Comparison of ENCODE assay signal across 12 cellular contexts in genomic region chr1:152460529-152460899, GRCh38. TPM values are rescaled to one million over a fixed set of nuclear protein-coding genes. Genes with fewer than 3 reads are reported as not detected.
DNase-seq lines count a peak whose midpoint lies in the region; ATAC-seq and TF ChIP-seq lines count a peak whose summit lies in the region.
"Had no signal": no experiment of that assay in that cellular context is flagged by ENCODE, and none has a peak within 500 bp of the region (broad histone marks: within the 10 kb centered on the region; RNA-seq: fewer than 3 reads in every experiment).

No MANE protein-coding gene starts in this region.

- peak overlapping the region; percentile 70 for H2AFZ ChIP-seq in OCI-LY3 (ENCODE audit: low read depth, low read length)
- no peak overlapping the region for H2AFZ ChIP-seq in mesenchymal stem cell (ENCODE audit: low read depth, low read length)

- H3K9me3 ChIP-seq in OCI-LY3 (ENCODE audit: insufficient read depth, low read length): no peaks in the 10 kb centered on the region
- H3K9me3 ChIP-seq in mesenchymal stem cell (ENCODE audit: control insufficient read depth, low read length): no peaks in the 10 kb centered on the region
- H3K9me3 ChIP-seq: BE2C, colonic mucosa, prostate gland had no signal

- H3K4me2 ChIP-seq in OCI-LY3 (ENCODE audit: low read length) (peak overlapping the region; percentile 83), mesenchymal stem cell (ENCODE audit: low read length, poor library complexity, severe bottlenecking) (no peak overlapping the region)

- no peaks in the 10 kb centered on the region for H3K9me3 Mint-ChIP-seq in stimulated activated naive CD8-positive, alpha-beta T cell treated with anti-CD3 and anti-CD28 coated beads, Interleukin-15, Interleukin-2, amounts not matched to agents 100 ng/mL and 50 ng/mL, for 24 hours
- H3K9me3 Mint-ChIP-seq in central memory CD8-positive, alpha-beta T cell: no peaks in the 10 kb centered on the region
- H3K9me3 Mint-ChIP-seq in stimulated activated naive CD8-positive, alpha-beta T cell treated with anti-CD3 and anti-CD28 coated beads, Interleukin-15, amount 100 ng/mL, for 72 hours: no peaks in the 10 kb centered on the region

- H3K4me3 ChIP-seq in OCI-LY3 (ENCODE audit: low read length) (peak overlapping the region; percentile 67), mesenchymal stem cell (ENCODE audit: insufficient read depth in 1 of 2, low read depth in 1 of 2, low read length in 2 of 2) (no peak overlapping the region)
- H3K4me3 ChIP-seq: colonic mucosa, prostate gland, SK-N-MC had no signal

- H4K91ac ChIP-seq in mesenchymal stem cell (ENCODE audit: low read length): no peak overlapping the region

- H3K27me3 ChIP-seq in OCI-LY3 (ENCODE audit: low read depth, low read length) (no peaks in the 10 kb centered on the region), mesenchymal stem cell (ENCODE audit: control insufficient read depth in 1 of 2, insufficient read depth in 1 of 2, low read length in 2 of 2) (peaks cover 0 to 5% of the 10 kb centered on the region in 2 experiments)
- H3K27me3 ChIP-seq: BE2C, colonic mucosa had no signal

- H3K4me3 Mint-ChIP-seq in stimulated activated naive CD8-positive, alpha-beta T cell treated with anti-CD3 and anti-CD28 coated beads, Interleukin-15, Interleukin-2, amounts not matched to agents 100 ng/mL and 50 ng/mL, for 24 hours: peak overlapping the region; percentile 68
- H3K4me3 Mint-ChIP-seq in central memory CD8-positive, alpha-beta T cell: peak overlapping the region; percentile 62
- H3K4me3 Mint-ChIP-seq in stimulated activated naive CD8-positive, alpha-beta T cell treated with anti-CD3 and anti-CD28 coated beads, Interleukin-15, amount 100 ng/mL, for 72 hours: peak overlapping the region; percentile 48 to 69

- H3K36me3 ChIP-seq in OCI-LY3 (replicated peaks; ENCODE audit: low read depth, low read length): no peaks in the 10 kb centered on the region
- H3K36me3 ChIP-seq in mesenchymal stem cell (ENCODE audit: control insufficient read depth in 1 of 2, insufficient read depth in 2 of 2, low read depth in 1 of 2, low read length in 2 of 2): no peaks in the 10 kb centered on the region
- H3K36me3 ChIP-seq: BE2C, colonic mucosa, prostate gland had no signal

- H3K23ac ChIP-seq in mesenchymal stem cell (ENCODE audit: low read length in 2 of 2): no peak overlapping the region

- peaks cover 33% of the 10 kb centered on the region for H3K4me1 Mint-ChIP-seq in stimulated activated naive CD8-positive, alpha-beta T cell treated with anti-CD3 and anti-CD28 coated beads, Interleukin-15, Interleukin-2, amounts not matched to agents 100 ng/mL and 50 ng/mL, for 24 hours (ENCODE audit: low read depth)
- peaks cover 27% of the 10 kb centered on the region for H3K4me1 Mint-ChIP-seq in central memory CD8-positive, alpha-beta T cell
- peaks cover 37% of the 10 kb centered on the region for H3K4me1 Mint-ChIP-seq in stimulated activated naive CD8-positive, alpha-beta T cell treated with anti-CD3 and anti-CD28 coated beads, Interleukin-15, amount 100 ng/mL, for 72 hours

- H3K27ac Mint-ChIP-seq in stimulated activated naive CD8-positive, alpha-beta T cell treated with anti-CD3 and anti-CD28 coated beads, Interleukin-15, Interleukin-2, amounts not matched to agents 100 ng/mL and 50 ng/mL, for 24 hours: no peak overlapping the region
- peak overlapping the region; percentile 87 for H3K27ac Mint-ChIP-seq in central memory CD8-positive, alpha-beta T cell (ENCODE audit: low read depth)
- H3K27ac Mint-ChIP-seq in stimulated activated naive CD8-positive, alpha-beta T cell treated with anti-CD3 and anti-CD28 coated beads, Interleukin-15, amount 100 ng/mL, for 72 hours: peak overlapping the region in 1 of 2 donors; percentile 81

- H2BK15ac ChIP-seq in mesenchymal stem cell (ENCODE audit: low read depth, poor library complexity, severe bottlenecking): no peak overlapping the region

- H3K14ac ChIP-seq in mesenchymal stem cell (ENCODE audit: low read length in 2 of 2): no peak overlapping the region

- no peak for DNase-seq in stimulated activated naive CD8-positive, alpha-beta T cell treated with anti-CD3 and anti-CD28 coated beads, Interleukin-15, Interleukin-2, amounts not matched to agents 100 U/mL and 50 U/mL, for 24 hours
- no peak for DNase-seq in central memory CD8-positive, alpha-beta T cell (ENCODE audit: low spot score in 2 of 2)
- DNase-seq in stimulated activated naive CD8-positive, alpha-beta T cell treated with anti-CD3 and anti-CD28 coated beads, Interleukin-15, amount 100 ng/mL, for 72 hours: no peak
- DNase-seq in GF-D8 (lab: John Stamatoyannopoulos, UW) (no peak), GM20000 (ENCODE audit: low spot score) (no peak), mesenchymal stem cell (no peak)

- H2BK12ac ChIP-seq in mesenchymal stem cell (ENCODE audit: low read length in 2 of 2): no peak overlapping the region

- WGBS in mesenchymal stem cell: 78% methylated on average over 3 of the region's 3 CpGs

- no peak overlapping the region for H3K4ac ChIP-seq in mesenchymal stem cell (ENCODE audit: low read depth in 1 of 2, low read length in 2 of 2)

- peaks cover 17% of the 10 kb centered on the region for H3K4me1 ChIP-seq in OCI-LY3 (ENCODE audit: low read length)
- peaks cover 1% of the 10 kb centered on the region for H3K4me1 ChIP-seq in mesenchymal stem cell (ENCODE audit: control insufficient read depth, insufficient read depth, low read depth, low read length)
- H3K4me1 ChIP-seq: BE2C, colonic mucosa, prostate gland had no signal

- H2BK120ac ChIP-seq in mesenchymal stem cell (ENCODE audit: low read depth, low read length): no peak overlapping the region

- H4K8ac ChIP-seq in mesenchymal stem cell (ENCODE audit: low read length): no peak overlapping the region

- no peak overlapping the region for H2BK5ac ChIP-seq in mesenchymal stem cell (ENCODE audit: low read depth, low read length, poor library complexity, severe bottlenecking)

- TF ChIP-seq CTCF in OCI-LY3 (IDR thresholded peaks at IDR 0.05; ENCODE audit: low read depth, low read length) (no peak), GM20000 (IDR thresholded peaks at IDR 0.05; ENCODE audit: extremely low read depth, missing control alignments) (no peak)

- H3K27ac ChIP-seq in OCI-LY3 (ENCODE audit: low read length) (peak overlapping the region; percentile 51), mesenchymal stem cell (ENCODE audit: low read length, poor library complexity, severe bottlenecking) (no peak overlapping the region)
- H3K27ac ChIP-seq: colonic mucosa, prostate gland, SK-N-MC had no signal

- H3K79me1 ChIP-seq in mesenchymal stem cell (replicated peaks; ENCODE audit: low read length, poor library complexity, severe bottlenecking): no peaks in the 10 kb centered on the region

- no peaks in the 10 kb centered on the region for H3K79me2 ChIP-seq in OCI-LY3 (ENCODE audit: low read length)

- no peak overlapping the region for H3K18ac ChIP-seq in mesenchymal stem cell (ENCODE audit: low read depth in 1 of 2, low read length in 2 of 2)

- H2AK5ac ChIP-seq in mesenchymal stem cell (ENCODE audit: low read length, severe bottlenecking): no peak overlapping the region

- no peak for ATAC-seq in stimulated activated naive CD8-positive, alpha-beta T cell treated with anti-CD3 and anti-CD28 coated beads, Interleukin-15, Interleukin-2, amounts not matched to agents 100 U/mL and 50 U/mL, for 24 hours
- no peak for ATAC-seq in central memory CD8-positive, alpha-beta T cell (replicated peaks; ENCODE audit: extremely low read depth, poor library complexity, severe bottlenecking)
- no peak for ATAC-seq in stimulated activated naive CD8-positive, alpha-beta T cell treated with anti-CD3 and anti-CD28 coated beads, Interleukin-15, amount 100 ng/mL, for 72 hours

- H3K9ac ChIP-seq in OCI-LY3 (ENCODE audit: low read length) (no peak overlapping the region), mesenchymal stem cell (ENCODE audit: low read length) (no peak overlapping the region)

- no peaks in the 10 kb centered on the region for H3K27me3 Mint-ChIP-seq in stimulated activated naive CD8-positive, alpha-beta T cell treated with anti-CD3 and anti-CD28 coated beads, Interleukin-15, Interleukin-2, amounts not matched to agents 100 ng/mL and 50 ng/mL, for 24 hours
- H3K27me3 Mint-ChIP-seq in central memory CD8-positive, alpha-beta T cell: peaks cover 9% of the 10 kb centered on the region
- peaks cover 9% of the 10 kb centered on the region for H3K27me3 Mint-ChIP-seq in stimulated activated naive CD8-positive, alpha-beta T cell treated with anti-CD3 and anti-CD28 coated beads, Interleukin-15, amount 100 ng/mL, for 72 hours

- no peaks in the 10 kb centered on the region for H3K36me3 Mint-ChIP-seq in stimulated activated naive CD8-positive, alpha-beta T cell treated with anti-CD3 and anti-CD28 coated beads, Interleukin-15, Interleukin-2, amounts not matched to agents 100 ng/mL and 50 ng/mL, for 24 hours (ENCODE audit: low read depth)
- H3K36me3 Mint-ChIP-seq in central memory CD8-positive, alpha-beta T cell (ENCODE audit: insufficient read depth): peaks cover 2% of the 10 kb centered on the region

- H4K20me1 ChIP-seq in OCI-LY3 (ENCODE audit: insufficient read depth, low read length): no peaks in the 10 kb centered on the region

RNA-seq across cellular contexts. Expression of gene CRNN, which starts 46.5 kb away (rescaled TPM):
- not detected for polyA plus RNA-seq in mesenchymal stem cell (2013, experiment 1 of 2)
- not detected for polyA plus RNA-seq in mesenchymal stem cell (2013, experiment 2 of 2)

RNA-seq across cellular contexts. Expression of gene LCE5A, which starts 50.1 kb away (rescaled TPM):
- not detected for polyA plus RNA-seq in mesenchymal stem cell (2013, experiment 1 of 2)
- not detected for polyA plus RNA-seq in mesenchymal stem cell (2013, experiment 2 of 2)

RNA-seq across cellular contexts. Expression of gene CRCT1, which starts 53.8 kb away (rescaled TPM):
- not detected for polyA plus RNA-seq in mesenchymal stem cell (2013, experiment 1 of 2)
- polyA plus RNA-seq in mesenchymal stem cell (2013, experiment 2 of 2): not detected
